Comparison of ENCODE assay signal across 9 cellular contexts in genomic region chr18:55251186-55251995, GRCh38.
A peak's percentile ranks its signal among the peaks of the same experiment; 100 is the strongest.
DNase-seq lines count a peak whose midpoint lies in the region; ATAC-seq, FAIRE-seq and TF ChIP-seq lines count a peak whose summit lies in the region.
"Had no signal": no experiment of that assay in that cellular context is flagged by ENCODE, and none has a peak within 500 bp of the region (broad histone marks: within the 10 kb centered on the region; RNA-seq: fewer than 3 reads in every experiment).

No MANE protein-coding gene starts in this region.

- H3K27me3 ChIP-seq in rectal smooth muscle tissue (ENCODE audit: control insufficient read depth, insufficient read depth, low read length): no peaks in the 10 kb centered on the region

- no peaks in the 10 kb centered on the region for H3K9me3 ChIP-seq in kidney (ENCODE audit: control insufficient read depth in 1 of 2, low read length in 2 of 2)

- ATAC-seq in HG03432 (IDR thresholded peaks at IDR 0.05; ENCODE audit: unreplicated experiment) (no peak), HG02642 (IDR thresholded peaks at IDR 0.05; ENCODE audit: poor library complexity, unreplicated experiment) (no peak)

- H3K36me3 ChIP-seq in rectal smooth muscle tissue (ENCODE audit: control insufficient read depth, insufficient read depth, low read length): no peaks in the 10 kb centered on the region
- H3K36me3 ChIP-seq in kidney (ENCODE audit: control insufficient read depth in 1 of 2, insufficient read depth in 2 of 2, low read length in 2 of 2): no peaks in the 10 kb centered on the region

- TF ChIP-seq CTCF in kidney (IDR thresholded peaks at IDR 0.05; ENCODE audit: borderline replicate concordance, extremely low read depth, insufficient read depth): no peak

- peak; percentile 54 for DNase-seq in DMS153 treated with DMSO at 0.1 percent for 48 hours (lab: John Stamatoyannopoulos, UW; ENCODE audit: unreplicated experiment)
- DNase-seq in NCI-H510A (lab: John Stamatoyannopoulos, UW): peak; percentile 12
- peak; percentile 29 for DNase-seq in fibroblast of gingiva (ENCODE audit: low read depth)
- no peak for DNase-seq in kidney
- DNase-seq in NCI-H1105 (lab: John Stamatoyannopoulos, UW): no peak
- DNase-seq: activated CD4-positive, alpha-beta T cell treated with anti-CD3 and anti-CD28 coated beads, Interleukin-2, amount 50 U/mL, for 48 hours had no signal

- H3K27ac ChIP-seq in rectal smooth muscle tissue (ENCODE audit: low read depth, low read length): peak overlapping the region; percentile 21
- H3K27ac ChIP-seq in kidney (ENCODE audit: low read depth in 2 of 2, low read length in 2 of 2): peak overlapping the region in 1 of 2 donors; percentile 42

- no peak for FAIRE-seq in kidney (lab: Jason Lieb, UNC)

- H3K9ac ChIP-seq in rectal smooth muscle tissue (ENCODE audit: low read length): no peak overlapping the region
- no peak overlapping the region for H3K9ac ChIP-seq in kidney (ENCODE audit: low read length in 2 of 2)

- intact Hi-C loops in kidney (cut with DNase I): no loop called here

- H3K4me3 ChIP-seq in rectal smooth muscle tissue (ENCODE audit: low read length) (peak overlapping the region; percentile 24), kidney (ENCODE audit: low read length in 2 of 2) (no peak overlapping the region)

- peaks cover 15% of the 10 kb centered on the region for H3K4me1 ChIP-seq in rectal smooth muscle tissue (ENCODE audit: control insufficient read depth, insufficient read depth, low read length)
- H3K4me1 ChIP-seq in kidney (ENCODE audit: control insufficient read depth in 1 of 2, insufficient read depth in 1 of 2, low read depth in 1 of 2, low read length in 2 of 2): peaks cover 0 to under 1% of the 10 kb centered on the region in 2 donors

Comparison
In these comparisons a context has a peak if more than half of its experiments do, and no peak if none do; other contexts are left out.
1. DNase-seq: peak in DMS153 treated with DMSO at 0.1 percent for 48 hours (single experiment), NCI-H510A (single experiment) and fibroblast of gingiva (single experiment); none in kidney (single experiment) and NCI-H1105 (single experiment).